In genomic region chr3:98508582-98508981, GRCh38 we compare ENCODE assay signal across 21 cellular contexts. TPM values are rescaled to one million over a fixed set of nuclear protein-coding genes. Genes with fewer than 3 reads are reported as not detected.
DNase-seq lines count a peak whose midpoint lies in the region; ATAC-seq, FAIRE-seq and TF ChIP-seq lines count a peak whose summit lies in the region.
"Had no signal": no experiment of that assay in that cellular context is flagged by ENCODE, and none has a peak within 500 bp of the region (broad histone marks: within the 10 kb centered on the region; RNA-seq: fewer than 3 reads in every experiment).

No MANE protein-coding gene starts in this region.

- no TSS peak for BruUV-seq in GM12878 (replicated peaks; lab: Mats Ljungman, UMichigan)

- H2AFZ ChIP-seq in GM12878 (ENCODE audit: control insufficient read depth, low read depth, low read length), result no peak overlapping the region

- peaks cover 75% of the 10 kb centered on the region for H3K36me3 Mint-ChIP-seq in activated CD8-positive, alpha-beta T cell treated with anti-CD3 and anti-CD28 coated beads, Interleukin-2, amount 10 ng/mL, durations not matched to agents 7 days and 5 days (ENCODE audit: low read depth)
- peaks cover 56% of the 10 kb centered on the region for H3K36me3 Mint-ChIP-seq in activated CD8-positive, alpha-beta T cell treated with anti-CD3 and anti-CD28 coated beads for 36 hours (ENCODE audit: low read depth)
- peaks cover 33% of the 10 kb centered on the region for H3K36me3 Mint-ChIP-seq in CD4-positive, CD25-positive, alpha-beta regulatory T cell

- no peak for TF ChIP-seq RAD21 in GM12878 (IDR thresholded peaks at IDR 0.05; ENCODE audit: insufficient read depth, low read depth, low read length)

- WGBS in GM12878 (ENCODE audit: insufficient coverage, insufficient replicate concordance, low lambda C conversion rate, missing lambda C conversion rate), result 100% methylated on average over 2 of the region's 2 CpGs

- H3K4me1 ChIP-seq in CD4-positive, CD25-positive, alpha-beta regulatory T cell (ENCODE audit: control insufficient read depth, insufficient read depth, low read length, poor library complexity, severe bottlenecking), result peaks cover 7% of the 10 kb centered on the region
- H3K4me1 ChIP-seq in GM12878 (ENCODE audit: control insufficient read depth, insufficient read depth, low read length), result no peaks in the 10 kb centered on the region

- RAD21 ChIA-PET in GM12878 (lab: Charles Lee; ENCODE audit: unreplicated experiment), result interaction anchor here (1.0 kb wide), 1 partner anchor 15 kb away, joined by 3 read pairs; the partner anchor contains the start of gene CLDND1

- no peak for TF ChIP-seq CTCF in activated CD8-positive, alpha-beta T cell treated with anti-CD3 and anti-CD28 coated beads for 36 hours (IDR thresholded peaks at IDR 0.05)
- TF ChIP-seq CTCF in GM12878 (IDR thresholded peaks at IDR 0.05 in 2 of 3, conservative IDR thresholded peaks at IDR 0.05 in 1 of 3; ENCODE audit: control insufficient read depth in 2 of 3, extremely low read depth in 1 of 3, insufficient read depth in 1 of 3, low read depth in 3 of 3, low read length in 3 of 3), result no peak

- H3K36me3 ChIP-seq in CD4-positive, CD25-positive, alpha-beta regulatory T cell (ENCODE audit: control insufficient read depth, insufficient read depth, low read length), result peaks cover 4% of the 10 kb centered on the region
- H3K36me3 ChIP-seq in GM12878 (ENCODE audit: control insufficient read depth in 2 of 2, insufficient read depth in 2 of 2, low read length in 1 of 2), result no peaks in the 10 kb centered on the region; a peak in 1 of 4 replicates
- H3K36me3 ChIP-seq: BE2C had no signal

- H4K20me1 ChIP-seq in GM12878 (ENCODE audit: control insufficient read depth, insufficient read depth), result no peaks in the 10 kb centered on the region

- no peaks in the 10 kb centered on the region for H3K79me2 ChIP-seq in GM12878 (ENCODE audit: control insufficient read depth, insufficient read depth, low read length)

- SMC1A ChIA-PET in GM12878 (lab: Charles Lee; ENCODE audit: uncharacterized antibody, unreplicated experiment), result interaction anchor here (1.1 to 1.5 kb wide), 3 partner anchors 10 to 62 kb away, joined by 3 to 5 read pairs (median 4); no protein-coding TSS in a partner anchor

- no peak overlapping the region for H3K4me3 ChIP-seq in CD4-positive, CD25-positive, alpha-beta regulatory T cell (ENCODE audit: low read depth, low read length)
- H3K4me3 ChIP-seq in GM12878, result no peak overlapping the region

- DNase-seq in activated CD8-positive, alpha-beta T cell treated with anti-CD3 and anti-CD28 coated beads, Interleukin-2, amount 10 ng/mL, durations not matched to agents 7 days and 5 days, result no peak
- DNase-seq in activated CD8-positive, alpha-beta T cell treated with anti-CD3 and anti-CD28 coated beads for 36 hours, result no peak
- DNase-seq in CD4-positive, CD25-positive, alpha-beta regulatory T cell, result peak in 2 of 3 donors; percentile 33 to 40
- DNase-seq in GM19239 (ENCODE audit: insufficient read length, low spot score) (no peak), GM12878 (ENCODE audit: low read depth, low spot score) (no peak), ureter (ENCODE audit: low spot score) (no peak)
- DNase-seq in stimulated activated CD4-positive, alpha-beta T cell treated with anti-CD3 and anti-CD28 coated beads, Interleukin-2, amount 100 ng/mL, for 48 hours, result no peak
- DNase-seq: BE2C, KBM-7, MV-4-11, NCI-H1694 treated with DMSO at 0.1 percent for 48 hours, NCI-H2107, NCI-H510A, NCI-H748 treated with DMSO at 0.1 percent for 48 hours had no signal

- no peak overlapping the region for H3K4me2 ChIP-seq in GM12878 (ENCODE audit: control insufficient read depth, insufficient read depth)

- peaks cover 46% of the 10 kb centered on the region for H3K4me1 Mint-ChIP-seq in activated CD8-positive, alpha-beta T cell treated with anti-CD3 and anti-CD28 coated beads, Interleukin-2, amount 10 ng/mL, durations not matched to agents 7 days and 5 days (ENCODE audit: low read depth)
- H3K4me1 Mint-ChIP-seq in activated CD8-positive, alpha-beta T cell treated with anti-CD3 and anti-CD28 coated beads for 36 hours (ENCODE audit: low read depth), result peaks cover 20% of the 10 kb centered on the region
- peaks cover 23 to 32% (median 27%) of the 10 kb centered on the region in 4 donors for H3K4me1 Mint-ChIP-seq in CD4-positive, CD25-positive, alpha-beta regulatory T cell

- TF ChIP-seq EP300 in GM12878 (IDR thresholded peaks at IDR 0.05; ENCODE audit: borderline replicate concordance in 1 of 2, control insufficient read depth in 1 of 2, low read depth in 2 of 2, low read length in 2 of 2), result no peak

- H3K27me3 ChIP-seq in CD4-positive, CD25-positive, alpha-beta regulatory T cell (ENCODE audit: control insufficient read depth, insufficient read depth, low read length), result no peaks in the 10 kb centered on the region
- H3K27me3 ChIP-seq in GM12878 (replicated peaks in 1 of 2; ENCODE audit: control insufficient read depth in 2 of 2, insufficient read depth in 2 of 2, low read length in 1 of 2), result no peaks in the 10 kb centered on the region
- H3K27me3 ChIP-seq: BE2C had no signal

- no peak overlapping the region for H3K9ac ChIP-seq in GM12878 (ENCODE audit: control insufficient read depth, insufficient read depth, low read length)

- H3K27me3 Mint-ChIP-seq in activated CD8-positive, alpha-beta T cell treated with anti-CD3 and anti-CD28 coated beads, Interleukin-2, amount 10 ng/mL, durations not matched to agents 7 days and 5 days (ENCODE audit: low read depth), result no peaks in the 10 kb centered on the region
- H3K27me3 Mint-ChIP-seq in activated CD8-positive, alpha-beta T cell treated with anti-CD3 and anti-CD28 coated beads for 36 hours, result no peaks in the 10 kb centered on the region
- H3K27me3 Mint-ChIP-seq in CD4-positive, CD25-positive, alpha-beta regulatory T cell, result no peaks in the 10 kb centered on the region

- CTCF ChIA-PET in activated CD8-positive, alpha-beta T cell treated with anti-CD3 and anti-CD28 coated beads, Interleukin-2, amount 10 ng/mL, durations not matched to agents 7 days and 5 days (lab: Charles Lee), result interaction anchor here (1.3 to 1.4 kb wide), 3 partner anchors 64 to 149 kb away, joined by 3 to 5 read pairs (median 3); no protein-coding TSS in a partner anchor
- CTCF ChIA-PET in activated CD8-positive, alpha-beta T cell treated with anti-CD3 and anti-CD28 coated beads for 36 hours (lab: Charles Lee), result no interaction called here
- CTCF ChIA-PET in GM12878 (lab: Yijun Ruan, JAX), result interaction anchor here (1.2 kb wide), 1 partner anchor 64 kb away, joined by 4 read pairs; no protein-coding TSS in a partner anchor

- no peak for TF ChIP-seq POLR2A in GM12878 (IDR thresholded peaks at IDR 0.05; ENCODE audit: low read depth, low read length)

- intact Hi-C loops in activated CD8-positive, alpha-beta T cell treated with anti-CD3 and anti-CD28 coated beads for 36 hours (cut with micrococcal nuclease), result no loop called here
- intact Hi-C loops in GM12878 (cut with micrococcal nuclease; ENCODE audit: unreplicated experiment), result no loop called here

- H3K4me3 Mint-ChIP-seq in activated CD8-positive, alpha-beta T cell treated with anti-CD3 and anti-CD28 coated beads, Interleukin-2, amount 10 ng/mL, durations not matched to agents 7 days and 5 days, result no peak overlapping the region
- no peak overlapping the region for H3K4me3 Mint-ChIP-seq in activated CD8-positive, alpha-beta T cell treated with anti-CD3 and anti-CD28 coated beads for 36 hours
- peak overlapping the region in 2 of 4 donors; percentile 7 to 44 for H3K4me3 Mint-ChIP-seq in CD4-positive, CD25-positive, alpha-beta regulatory T cell

- POLR2A ChIA-PET in activated CD8-positive, alpha-beta T cell treated with anti-CD3 and anti-CD28 coated beads, Interleukin-2, amount 10 ng/mL, durations not matched to agents 7 days and 5 days (lab: Charles Lee), result interaction anchor here (0.7 kb wide), 1 partner anchor 28 kb away, joined by 3 read pairs; no protein-coding TSS in a partner anchor
- POLR2A ChIA-PET in activated CD8-positive, alpha-beta T cell treated with anti-CD3 and anti-CD28 coated beads for 36 hours (lab: Charles Lee), result interaction anchor here (0.7 to 0.8 kb wide), 2 partner anchors 10 to 13 kb away, joined by 3 read pairs; no protein-coding TSS in a partner anchor
- POLR2A ChIA-PET in GM12878 (lab: Charles Lee), result interaction anchor here (1.2 kb wide), 1 partner anchor 24 kb away, joined by 3 read pairs; no protein-coding TSS in a partner anchor

- FAIRE-seq in GM19239 (lab: Jason Lieb, UNC) (peak; percentile 45), GM12878 (lab: Jason Lieb, UNC) (no peak)
- FAIRE-seq: A204.1, D721Med, HepG2, RCC 7860 had no signal

- ATAC-seq in activated CD8-positive, alpha-beta T cell treated with anti-CD3 and anti-CD28 coated beads, Interleukin-2, amount 10 ng/mL, durations not matched to agents 7 days and 5 days, result no peak
- no peak for ATAC-seq in activated CD8-positive, alpha-beta T cell treated with anti-CD3 and anti-CD28 coated beads for 36 hours
- peak; percentile 74 to 80 for ATAC-seq in CD4-positive, CD25-positive, alpha-beta regulatory T cell (ENCODE audit: low read depth in 2 of 2)
- ATAC-seq in GM12878, result peak; percentile 18; the same call in 2 of the 3 replicates
- ATAC-seq: HepG2, Right ventricle myocardium inferior had no signal

- in situ Hi-C loops in GM12878 (cut with MboI), result no loop called here

- H3K9me3 Mint-ChIP-seq in activated CD8-positive, alpha-beta T cell treated with anti-CD3 and anti-CD28 coated beads, Interleukin-2, amount 10 ng/mL, durations not matched to agents 7 days and 5 days (ENCODE audit: insufficient read depth), result no peaks in the 10 kb centered on the region
- H3K9me3 Mint-ChIP-seq in activated CD8-positive, alpha-beta T cell treated with anti-CD3 and anti-CD28 coated beads for 36 hours, result peaks cover 4% of the 10 kb centered on the region
- H3K9me3 Mint-ChIP-seq in CD4-positive, CD25-positive, alpha-beta regulatory T cell, result no peaks in the 10 kb centered on the region

- H3K9me3 ChIP-seq in CD4-positive, CD25-positive, alpha-beta regulatory T cell (ENCODE audit: control insufficient read depth in 2 of 2, low read length in 2 of 2), result no peaks in the 10 kb centered on the region
- no peaks in the 10 kb centered on the region for H3K9me3 ChIP-seq in GM12878 (replicated peaks; ENCODE audit: control insufficient read depth, insufficient read depth, low read length)
- H3K9me3 ChIP-seq: BE2C had no signal

- peak overlapping the region; percentile 41 for H3K27ac ChIP-seq in CD4-positive, CD25-positive, alpha-beta regulatory T cell (ENCODE audit: insufficient read depth, low read length, poor library complexity, severe bottlenecking)
- H3K27ac ChIP-seq in GM12878 (ENCODE audit: control insufficient read depth, insufficient read depth), result no peak overlapping the region

- peak overlapping the region; percentile 39 for H3K27ac Mint-ChIP-seq in activated CD8-positive, alpha-beta T cell treated with anti-CD3 and anti-CD28 coated beads, Interleukin-2, amount 10 ng/mL, durations not matched to agents 7 days and 5 days
- no peak overlapping the region for H3K27ac Mint-ChIP-seq in activated CD8-positive, alpha-beta T cell treated with anti-CD3 and anti-CD28 coated beads for 36 hours
- H3K27ac Mint-ChIP-seq in CD4-positive, CD25-positive, alpha-beta regulatory T cell, result peak overlapping the region; percentile 3 to 32 (median 8)

RNA-seq across cellular contexts. Expression of gene OR5K2, which starts 11.1 kb away (rescaled TPM):
- not detected for total RNA-seq in activated CD8-positive, alpha-beta T cell treated with anti-CD3 and anti-CD28 coated beads, Interleukin-2, amount 10 ng/mL, durations not matched to agents 7 days and 5 days
- total RNA-seq in activated CD8-positive, alpha-beta T cell treated with anti-CD3 and anti-CD28 coated beads for 36 hours, result not detected
- total RNA-seq in CD4-positive, CD25-positive, alpha-beta regulatory T cell, result not detected
- polyA plus RNA-seq in CD4-positive, CD25-positive, alpha-beta regulatory T cell, result not detected
- total RNA-seq in GM12878 (2013; cell fraction: nucleolus; rRNA removed), result 20.7 and 21.6 TPM in 2 replicates
- total RNA-seq in GM12878 (2014; rRNA removed) (not detected in 2 replicates), GM12878 (2014; rRNA removed; fragmentation: Illumina TruSeq; extraction: Trizol) (not detected in 2 replicates), GM12878 (2021) (not detected in 2 replicates), ureter (not detected)
- not detected for polyA plus RNA-seq in GM12878 (2011; ENCODE audit: low read depth)
- polyA plus RNA-seq in GM12878 (2011; rRNA removed) (0.12 and 0.14 TPM in 2 replicates), GM12878 (2014; fragmentation: Illumina TruSeq; extraction: Trizol) (not detected in 2 replicates), GM12878 (2014; fragmentation: Nextera tagmentation; extraction: Ambion mirVana) (not detected), GM12878 (2014; rRNA removed) (not detected in 2 replicates), GM12878 (2016; fragmentation: Nextera tagmentation; extraction: Ambion mirVana) (not detected)
- polyA plus RNA-seq in GM12878 (2011; cell fraction: cytosol; rRNA removed), result not detected in 2 replicates
- polyA plus RNA-seq in GM12878 (2011; cell fraction: nucleus; rRNA removed), result 0.58 and 0.75 TPM in 2 replicates
- polyA plus RNA-seq in GM12878 (2012), result 0.11 TPM in 1 of 2 replicates, not detected in the other
- 1.3 and 2.9 TPM in 2 replicates for polyA minus RNA-seq in GM12878 (2011; rRNA and poly(A)+ RNA removed)
- polyA minus RNA-seq in GM12878 (2011; cell fraction: cytosol; rRNA and poly(A)+ RNA removed), result not detected in 2 replicates
- 4.7 and 5.0 TPM in 2 replicates for polyA minus RNA-seq in GM12878 (2011; cell fraction: nucleus; rRNA and poly(A)+ RNA removed)
- total RNA-seq: H4, HepG2, OCI-LY7, Right ventricle myocardium inferior had no signal
- polyA plus RNA-seq: HepG2 had no signal

RNA-seq across cellular contexts. Expression of gene CLDND1, which starts 14.1 kb away (rescaled TPM):
- total RNA-seq in activated CD8-positive, alpha-beta T cell treated with anti-CD3 and anti-CD28 coated beads, Interleukin-2, amount 10 ng/mL, durations not matched to agents 7 days and 5 days, result 100 to 1,000 TPM; 410 to 414 TPM
- 100 to 1,000 TPM; 190 to 198 TPM for total RNA-seq in activated CD8-positive, alpha-beta T cell treated with anti-CD3 and anti-CD28 coated beads for 36 hours
- total RNA-seq in CD4-positive, CD25-positive, alpha-beta regulatory T cell, result 266 TPM
- 100 to 1,000 TPM; 193 to 320 (median 249) TPM for polyA plus RNA-seq in CD4-positive, CD25-positive, alpha-beta regulatory T cell
- total RNA-seq in GM12878 (2013; cell fraction: nucleolus; rRNA removed), result 296 and 302 TPM in 2 replicates
- total RNA-seq in GM12878 (2014; rRNA removed) (123 and 164 TPM in 2 replicates), GM12878 (2014; rRNA removed; fragmentation: Illumina TruSeq; extraction: Trizol) (97.8 and 101 TPM in 2 replicates), GM12878 (2021) (124 and 130 TPM in 2 replicates), ureter (90.2 TPM)
- 100 TPM for polyA plus RNA-seq in GM12878 (2011; ENCODE audit: low read depth)
- polyA plus RNA-seq in GM12878 (2011; rRNA removed) (225 and 259 TPM in 2 replicates), GM12878 (2014; fragmentation: Illumina TruSeq; extraction: Trizol) (173 and 232 TPM in 2 replicates), GM12878 (2014; fragmentation: Nextera tagmentation; extraction: Ambion mirVana) (100 to 1,000 TPM; 150 to 163 TPM), GM12878 (2014; rRNA removed) (144 and 154 TPM in 2 replicates), GM12878 (2016; fragmentation: Nextera tagmentation; extraction: Ambion mirVana) (100 to 1,000 TPM; 144 to 154 TPM)
- 110 and 197 TPM in 2 replicates for polyA plus RNA-seq in GM12878 (2011; cell fraction: cytosol; rRNA removed)
- polyA plus RNA-seq in GM12878 (2011; cell fraction: nucleus; rRNA removed), result 273 and 287 TPM in 2 replicates
- polyA plus RNA-seq in GM12878 (2012), result 130 and 134 TPM in 2 replicates
- polyA minus RNA-seq in GM12878 (2011; rRNA and poly(A)+ RNA removed), result 210 and 247 TPM in 2 replicates
- 72.8 and 86.1 TPM in 2 replicates for polyA minus RNA-seq in GM12878 (2011; cell fraction: cytosol; rRNA and poly(A)+ RNA removed)
- polyA minus RNA-seq in GM12878 (2011; cell fraction: nucleus; rRNA and poly(A)+ RNA removed), result 149 and 181 TPM in 2 replicates

RNA-seq across cellular contexts. Expression of gene GPR15, which starts 23.2 kb away (rescaled TPM):
- 10 to 100 TPM; 18.9 to 19.7 TPM for total RNA-seq in activated CD8-positive, alpha-beta T cell treated with anti-CD3 and anti-CD28 coated beads, Interleukin-2, amount 10 ng/mL, durations not matched to agents 7 days and 5 days
- total RNA-seq in activated CD8-positive, alpha-beta T cell treated with anti-CD3 and anti-CD28 coated beads for 36 hours, result 1 to 10 TPM; 1.4 to 2.2 TPM
- 5.7 TPM for total RNA-seq in CD4-positive, CD25-positive, alpha-beta regulatory T cell
- 10 to 100 TPM in 2 of 4 donors, 1 to 10 TPM in 2; 8.6 to 72.4 (median 9.8) TPM for polyA plus RNA-seq in CD4-positive, CD25-positive, alpha-beta regulatory T cell
- 136 and 143 TPM in 2 replicates for total RNA-seq in GM12878 (2013; cell fraction: nucleolus; rRNA removed)
- total RNA-seq in GM12878 (2014; rRNA removed), result 150 and 170 TPM in 2 replicates
- 118 and 119 TPM in 2 replicates for total RNA-seq in GM12878 (2014; rRNA removed; fragmentation: Illumina TruSeq; extraction: Trizol)
- total RNA-seq in GM12878 (2021), result 105 TPM in 2 replicates
- 81.6 TPM for polyA plus RNA-seq in GM12878 (2011; ENCODE audit: low read depth)
- polyA plus RNA-seq in GM12878 (2011; rRNA removed), result 68.3 and 87.9 TPM in 2 replicates
- polyA plus RNA-seq in GM12878 (2011; cell fraction: cytosol; rRNA removed), result 77.7 and 84.8 TPM in 2 replicates
- polyA plus RNA-seq in GM12878 (2011; cell fraction: nucleus; rRNA removed), result 59.0 and 81.9 TPM in 2 replicates
- polyA plus RNA-seq in GM12878 (2012), result 69.4 and 117 TPM in 2 replicates
- 113 and 116 TPM in 2 replicates for polyA plus RNA-seq in GM12878 (2014; fragmentation: Illumina TruSeq; extraction: Trizol)
- 100 to 1,000 TPM in 1 of 2 experiments, 10 to 100 TPM in 1; 70.7 to 145 TPM for polyA plus RNA-seq in GM12878 (2014; fragmentation: Nextera tagmentation; extraction: Ambion mirVana)
- polyA plus RNA-seq in GM12878 (2014; rRNA removed), result 82.7 and 83.9 TPM in 2 replicates
- polyA plus RNA-seq in GM12878 (2016; fragmentation: Nextera tagmentation; extraction: Ambion mirVana), result 100 to 1,000 TPM; 146 to 150 TPM
- polyA minus RNA-seq in GM12878 (2011; rRNA and poly(A)+ RNA removed), result 142 and 145 TPM in 2 replicates
- polyA minus RNA-seq in GM12878 (2011; cell fraction: cytosol; rRNA and poly(A)+ RNA removed), result 29.7 and 31.3 TPM in 2 replicates
- 79.2 and 93.9 TPM in 2 replicates for polyA minus RNA-seq in GM12878 (2011; cell fraction: nucleus; rRNA and poly(A)+ RNA removed)
- 4.0 TPM for total RNA-seq in ureter
- total RNA-seq: HepG2, Right ventricle myocardium inferior had no signal
- polyA plus RNA-seq: HepG2 had no signal

RNA-seq across cellular contexts. Expression of gene OR5K1, which starts 45.6 kb away (rescaled TPM):
- total RNA-seq in activated CD8-positive, alpha-beta T cell treated with anti-CD3 and anti-CD28 coated beads, Interleukin-2, amount 10 ng/mL, durations not matched to agents 7 days and 5 days, result not detected
- total RNA-seq in activated CD8-positive, alpha-beta T cell treated with anti-CD3 and anti-CD28 coated beads for 36 hours, result not detected
- not detected for total RNA-seq in CD4-positive, CD25-positive, alpha-beta regulatory T cell
- not detected for polyA plus RNA-seq in CD4-positive, CD25-positive, alpha-beta regulatory T cell
- 86.6 and 90.9 TPM in 2 replicates for total RNA-seq in GM12878 (2013; cell fraction: nucleolus; rRNA removed)
- total RNA-seq in GM12878 (2014; rRNA removed) (not detected in 2 replicates), GM12878 (2014; rRNA removed; fragmentation: Illumina TruSeq; extraction: Trizol) (not detected in 2 replicates), GM12878 (2021) (not detected in 2 replicates), ureter (not detected)
- not detected for polyA plus RNA-seq in GM12878 (2011; ENCODE audit: low read depth)
- polyA plus RNA-seq in GM12878 (2011; rRNA removed) (0.50 and 1.2 TPM in 2 replicates), GM12878 (2014; fragmentation: Illumina TruSeq; extraction: Trizol) (not detected in 2 replicates), GM12878 (2014; fragmentation: Nextera tagmentation; extraction: Ambion mirVana) (not detected), GM12878 (2014; rRNA removed) (not detected in 2 replicates), GM12878 (2016; fragmentation: Nextera tagmentation; extraction: Ambion mirVana) (not detected)
- polyA plus RNA-seq in GM12878 (2011; cell fraction: cytosol; rRNA removed), result 0.03 and 0.04 TPM in 2 replicates
- 1.3 and 1.9 TPM in 2 replicates for polyA plus RNA-seq in GM12878 (2011; cell fraction: nucleus; rRNA removed)
- polyA plus RNA-seq in GM12878 (2012), result not detected in 2 replicates
- polyA minus RNA-seq in GM12878 (2011; rRNA and poly(A)+ RNA removed), result 4.1 TPM in 2 replicates
- not detected in 2 replicates for polyA minus RNA-seq in GM12878 (2011; cell fraction: cytosol; rRNA and poly(A)+ RNA removed)
- polyA minus RNA-seq in GM12878 (2011; cell fraction: nucleus; rRNA and poly(A)+ RNA removed), result 6.9 and 7.4 TPM in 2 replicates
- total RNA-seq: H4, HepG2, OCI-LY7, Right ventricle myocardium inferior had no signal
- polyA plus RNA-seq: HepG2 had no signal

Comparison
In these comparisons a context has a peak if more than half of its experiments do, and no peak if none do; other contexts are left out.
1. ATAC-seq: peak in CD4-positive, CD25-positive, alpha-beta regulatory T cell (2 of 2) and GM12878 (single experiment); none in activated CD8-positive, alpha-beta T cell treated with anti-CD3 and anti-CD28 coated beads, Interleukin-2, amount 10 ng/mL, durations not matched to agents 7 days and 5 days (single experiment) and activated CD8-positive, alpha-beta T cell treated with anti-CD3 and anti-CD28 coated beads for 36 hours (single experiment).
2. DNase-seq: peak in CD4-positive, CD25-positive, alpha-beta regulatory T cell (2 of 3); none in activated CD8-positive, alpha-beta T cell treated with anti-CD3 and anti-CD28 coated beads, Interleukin-2, amount 10 ng/mL, durations not matched to agents 7 days and 5 days (single experiment), activated CD8-positive, alpha-beta T cell treated with anti-CD3 and anti-CD28 coated beads for 36 hours (single experiment), GM19239 (single experiment), GM12878 (single experiment), ureter (single experiment) and stimulated activated CD4-positive, alpha-beta T cell treated with anti-CD3 and anti-CD28 coated beads, Interleukin-2, amount 100 ng/mL, for 48 hours (0 of 2).
3. RNA of gene GPR15, which starts 23.2 kb away (total RNA-seq): 105 to 170 TPM in GM12878; 18.9 to 19.7 TPM in activated CD8-positive, alpha-beta T cell treated with anti-CD3 and anti-CD28 coated beads, Interleukin-2, amount 10 ng/mL, durations not matched to agents 7 days and 5 days, 5.7 TPM in CD4-positive, CD25-positive, alpha-beta regulatory T cell (single experiment), 4.0 TPM in ureter (single experiment) and 1.4 to 2.2 TPM in activated CD8-positive, alpha-beta T cell treated with anti-CD3 and anti-CD28 coated beads for 36 hours; every median in the first group is over 4 times any median in the second.